8 cellular contexts compared by ENCODE assay signal in genomic region chr13:87669379-87669978, GRCh38. TPM values are rescaled to one million over a fixed set of nuclear protein-coding genes. Genes with fewer than 3 reads are reported as not detected.
A peak's percentile ranks its signal among the peaks of the same experiment; 100 is the strongest.
DNase-seq lines count a peak whose midpoint lies in the region; ATAC-seq and TF ChIP-seq lines count a peak whose summit lies in the region.

No MANE protein-coding gene starts in this region.

- H3K4me1 ChIP-seq in endodermal cell (ENCODE audit: control insufficient read depth, insufficient read depth, low read length): no peaks in the 10 kb centered on the region

- H3K9me3 ChIP-seq in endodermal cell (ENCODE audit: control insufficient read depth, low read length): no peaks in the 10 kb centered on the region

- no peak overlapping the region for H3K27ac Mint-ChIP-seq in endodermal cell
- H3K27ac Mint-ChIP-seq in type B pancreatic cell: no peak overlapping the region

- H3K4me1 Mint-ChIP-seq in endodermal cell (peaks cover 16% of the 10 kb centered on the region), type B pancreatic cell (ENCODE audit: unreplicated experiment) (no peaks in the 10 kb centered on the region)

- H3K27ac ChIP-seq in endodermal cell (ENCODE audit: low read depth, low read length): no peak overlapping the region

- ATAC-seq in HG02938 (IDR thresholded peaks at IDR 0.05; ENCODE audit: unreplicated experiment) (peak; percentile 65), HG03520 (IDR thresholded peaks at IDR 0.05; ENCODE audit: unreplicated experiment) (no peak)

- peaks cover 30% of the 10 kb centered on the region for H3K27me3 Mint-ChIP-seq in endodermal cell (ENCODE audit: insufficient read depth)
- H3K27me3 Mint-ChIP-seq in type B pancreatic cell: peaks cover 35% of the 10 kb centered on the region

- H3K4me3 ChIP-seq in GM12875 (ENCODE audit: low read depth, low read length) (no peak overlapping the region), endodermal cell (ENCODE audit: low read length) (no peak overlapping the region)

- H3K36me3 ChIP-seq in endodermal cell (ENCODE audit: control insufficient read depth, insufficient read depth, low read length): no peaks in the 10 kb centered on the region

- peaks cover 20% of the 10 kb centered on the region for H3K27me3 ChIP-seq in endodermal cell (ENCODE audit: control insufficient read depth, insufficient read depth, low read length, poor library complexity, severe bottlenecking)

- WGBS in endodermal cell (ENCODE audit: insufficient coverage in 1 of 2, insufficient read length in 1 of 2), 2 experiments: 14% methylated on average over 1 of the region's 3 CpGs; no CpG with 5 or more reads in 1 of the 2 experiments

- no peaks in the 10 kb centered on the region for H3K9me3 Mint-ChIP-seq in endodermal cell
- H3K9me3 Mint-ChIP-seq in type B pancreatic cell: no peaks in the 10 kb centered on the region

- peak; percentile 29; the same call in 1 of the 2 replicates for TF ChIP-seq CTCF in GM12875 (IDR thresholded peaks at IDR 0.05; ENCODE audit: borderline replicate concordance, insufficient read depth, low read depth, low read length)
- TF ChIP-seq CTCF in endodermal cell (conservative IDR thresholded peaks at IDR 0.05): peak; percentile 87
- TF ChIP-seq CTCF in type B pancreatic cell (conservative IDR thresholded peaks at IDR 0.05): peak; percentile 85

- DNase-seq in NCI-H748 (lab: John Stamatoyannopoulos, UW; ENCODE audit: unreplicated experiment) (peak; percentile 70), endodermal cell (peak; percentile 68), type B pancreatic cell (ENCODE audit: extremely low spot score, unreplicated experiment) (no peak), retina (no peak), putamen (ENCODE audit: low spot score) (no peak)

- H3K4me3 Mint-ChIP-seq in endodermal cell: no peak overlapping the region
- no peak overlapping the region for H3K4me3 Mint-ChIP-seq in type B pancreatic cell

- no peak overlapping the region for H3K9ac ChIP-seq in endodermal cell (ENCODE audit: extremely low read depth, low read length, poor library complexity, severe bottlenecking)

- H3K36me3 Mint-ChIP-seq in endodermal cell (ENCODE audit: low read depth) (no peaks in the 10 kb centered on the region), type B pancreatic cell (no peaks in the 10 kb centered on the region)

RNA-seq across cellular contexts. Expression of gene SLITRK5, which starts 1.7 kb away (rescaled TPM):
- total RNA-seq in endodermal cell (1 to 10 TPM in 1 of 2 donors, under 1 TPM in 1; 0.35 to 1.6 TPM), type B pancreatic cell (ENCODE audit: low replicate concordance) (1.1 and 3.1 TPM in 2 replicates)
- 4.7 TPM for polyA plus RNA-seq in endodermal cell (2013, experiment 1 of 2)
- polyA plus RNA-seq in endodermal cell (2013, experiment 2 of 2): 4.3 TPM

Comparison
In these comparisons a context has a peak if more than half of its experiments do, and no peak if none do; other contexts are left out.
1. CTCF ChIP-seq: peak in every context shown above with its lines; median percentile 87 in endodermal cell; 85 in type B pancreatic cell; 29 in GM12875.
2. DNase-seq: peak in NCI-H748 (single experiment) and endodermal cell (single experiment); none in type B pancreatic cell (single experiment), retina (single experiment) and putamen (single experiment).